In the genomic region with DNA sequence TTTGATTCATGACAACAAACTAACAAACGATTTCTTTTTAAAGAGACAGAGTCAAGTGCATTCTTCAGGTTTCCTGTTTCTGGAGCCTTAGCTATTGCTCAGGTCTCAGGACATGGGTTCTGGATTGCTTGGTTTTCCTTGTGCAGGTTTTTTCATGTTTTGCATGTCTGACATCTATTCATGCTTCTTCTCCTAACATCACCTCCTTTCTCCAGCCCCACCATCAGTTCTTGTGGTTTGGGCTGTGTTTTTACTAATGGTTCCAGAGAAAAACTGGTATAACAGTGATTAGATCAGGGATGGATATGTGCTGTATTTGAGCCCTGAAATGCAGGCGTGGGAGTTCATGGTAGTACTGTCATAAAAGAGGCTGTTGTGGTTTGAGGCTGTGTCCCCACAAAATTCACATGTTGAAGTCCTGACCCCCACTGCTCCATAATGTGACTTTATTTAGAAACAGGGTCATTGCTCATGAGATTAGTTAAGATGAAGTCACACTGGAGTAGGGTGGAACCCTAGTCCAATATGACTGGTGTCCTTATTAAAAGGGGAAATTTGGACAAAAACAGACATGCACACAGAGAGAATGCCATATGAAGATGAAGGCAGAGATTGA, we compare ENCODE assay signal across 26 cellular contexts.
DNase-seq lines count a peak whose midpoint lies in the region; ATAC-seq and TF ChIP-seq lines count a peak whose summit lies in the region.
"Had no signal": no experiment of that assay in that cellular context is flagged by ENCODE, and none has a peak within 500 bp of the region (broad histone marks: within the 10 kb centered on the region; RNA-seq: fewer than 3 reads in every experiment).

No MANE protein-coding gene starts in this region.

- no peak for TF ChIP-seq POLR2A in breast epithelium (IDR thresholded peaks at IDR 0.05)

- TF ChIP-seq CTCF in mammary epithelial cell (conservative IDR thresholded peaks at IDR 0.05 in 1 of 2, IDR thresholded peaks at IDR 0.05 in 1 of 2; ENCODE audit: extremely low read depth in 1 of 2, insufficient read depth in 1 of 2, low read depth in 1 of 2, low read length in 2 of 2): no peak
- TF ChIP-seq CTCF in breast epithelium (IDR thresholded peaks at IDR 0.05): no peak
- no peak for TF ChIP-seq CTCF in foreskin keratinocyte (conservative IDR thresholded peaks at IDR 0.05)

- in situ Hi-C loops in mammary epithelial cell (cut with MboI; ENCODE audit: low sequenced_read_pairs in 2 of 2): no loop called here

- H3K9ac ChIP-seq in mammary epithelial cell (ENCODE audit: insufficient read depth, low read length) (peak overlapping the region; percentile 68), skeletal muscle tissue (ENCODE audit: low read depth in 1 of 3, low read length in 3 of 3) (peak overlapping the region in 2 of 3 donors; percentile 46 to 60)
- H3K9ac ChIP-seq: BLaER1, KMS-11 had no signal

- intact Hi-C loops in mammary epithelial cell (cut with micrococcal nuclease) (no loop called here), breast epithelium (cut with DNase I; ENCODE audit: low total_unique reads) (loop anchor here (10.0 kb wide), 1 partner anchor 663 kb away; no protein-coding TSS in a partner anchor)

- H3K36me3 ChIP-seq in mammary epithelial cell (ENCODE audit: insufficient read depth, low read length) (no peaks in the 10 kb centered on the region), breast epithelium (no peaks in the 10 kb centered on the region), skeletal muscle tissue (ENCODE audit: control insufficient read depth in 3 of 3, insufficient read depth in 3 of 3, low read length in 3 of 3) (no peaks in the 10 kb centered on the region)
- H3K36me3 ChIP-seq: BLaER1 had no signal

- H3K9me3 ChIP-seq in mammary epithelial cell (replicated peaks; ENCODE audit: insufficient read depth, low read length): no peaks in the 10 kb centered on the region
- no peaks in the 10 kb centered on the region for H3K9me3 ChIP-seq in breast epithelium
- H3K9me3 ChIP-seq in skeletal muscle tissue (ENCODE audit: control insufficient read depth in 3 of 3, low read length in 3 of 3): no peaks in the 10 kb centered on the region
- H3K9me3 ChIP-seq: BLaER1 had no signal

- H3K79me2 ChIP-seq in mammary epithelial cell (ENCODE audit: insufficient read depth, low read length): no peaks in the 10 kb centered on the region

- no peaks in the 10 kb centered on the region for H3K4me1 Mint-ChIP-seq in naive thymus-derived CD8-positive, alpha-beta T cell

- ATAC-seq in foreskin keratinocyte: peak; percentile 24
- ATAC-seq in naive thymus-derived CD8-positive, alpha-beta T cell: no peak
- ATAC-seq in HG02759 (IDR thresholded peaks at IDR 0.05; ENCODE audit: unreplicated experiment): no peak
- ATAC-seq: PC-3 had no signal

- H3K9me3 Mint-ChIP-seq in naive thymus-derived CD8-positive, alpha-beta T cell: no peaks in the 10 kb centered on the region
- H3K9me3 Mint-ChIP-seq: CD4-positive, alpha-beta T cell; HFFc6 had no signal

- 90% methylated on average over 2 of the region's 2 CpGs for WGBS in mammary epithelial cell (ENCODE audit: low coverage, missing lambda C conversion rate)

- CTCF ChIA-PET in mammary epithelial cell (lab: Charles Lee; ENCODE audit: low non-redundant PET): no interaction called here

- POLR2A ChIA-PET in naive thymus-derived CD8-positive, alpha-beta T cell (lab: Charles Lee): no interaction called here

- peak overlapping the region; percentile 55 for H3K4me2 ChIP-seq in mammary epithelial cell (ENCODE audit: insufficient read depth, low read depth, low read length)
- H3K4me2 ChIP-seq: BLaER1, KMS-11 had no signal

- no peak overlapping the region for H3K4me3 Mint-ChIP-seq in naive thymus-derived CD8-positive, alpha-beta T cell
- H3K4me3 Mint-ChIP-seq: CD4-positive, alpha-beta T cell; HFFc6 had no signal

- H3K36me3 Mint-ChIP-seq in naive thymus-derived CD8-positive, alpha-beta T cell: no peaks in the 10 kb centered on the region

- dilution Hi-C loops in mammary epithelial cell (cut with HindIII; ENCODE audit: low sequenced_read_pairs): no loop called here

- H4K20me1 ChIP-seq in mammary epithelial cell (ENCODE audit: insufficient read depth, low read length): no peaks in the 10 kb centered on the region
- H4K20me1 ChIP-seq: BLaER1 had no signal

- peak overlapping the region; percentile 45 for H2AFZ ChIP-seq in mammary epithelial cell (ENCODE audit: low read depth, low read length)

- H3K4me1 ChIP-seq in mammary epithelial cell (ENCODE audit: insufficient read depth, low read length): peaks cover 58% of the 10 kb centered on the region
- no peaks in the 10 kb centered on the region for H3K4me1 ChIP-seq in breast epithelium
- peaks cover 15% of the 10 kb centered on the region for H3K4me1 ChIP-seq in foreskin keratinocyte
- H3K4me1 ChIP-seq in skeletal muscle tissue (ENCODE audit: control insufficient read depth in 3 of 3, insufficient read depth in 3 of 3, low read length in 3 of 3): peaks cover 0 to 5% (median 0%) of the 10 kb centered on the region in 3 donors
- H3K4me1 ChIP-seq: BLaER1 had no signal

- peaks cover 0 to 10% (median 6%) of the 10 kb centered on the region in 5 donors for H3K27me3 Mint-ChIP-seq in naive thymus-derived CD8-positive, alpha-beta T cell

- H3K27ac ChIP-seq in mammary epithelial cell (ENCODE audit: insufficient read depth, low read depth, low read length): peak overlapping the region; percentile 94
- no peak overlapping the region for H3K27ac ChIP-seq in breast epithelium
- H3K27ac ChIP-seq in foreskin keratinocyte: no peak overlapping the region
- H3K27ac ChIP-seq in skeletal muscle tissue (ENCODE audit: low read depth, low read length): peak overlapping the region; percentile 85
- H3K27ac ChIP-seq: 22Rv1, BLaER1, HL-60, KMS-11, SK-N-MC had no signal

- DNase-seq in mammary epithelial cell (peak; percentile 55), breast epithelium (ENCODE audit: low spot score in 2 of 2) (no peak), RPMI7951 (ENCODE audit: low read depth) (peak; percentile 28), foreskin keratinocyte (peak in 1 of 2 donors; percentile 60), medulla oblongata (ENCODE audit: extremely low spot score) (no peak)
- no peak for DNase-seq in naive thymus-derived CD8-positive, alpha-beta T cell
- DNase-seq: ACHN; CD4-positive, alpha-beta T cell; COR-L47; DMS79; HFFc6; NCI-H1417; NCI-H1694 treated with DMSO at 0.1 percent for 48 hours; NCI-H2081 treated with DMSO at 0.1 percent for 48 hours; NCI-H446; NCI-H526 treated with DMSO at 0.1 percent for 48 hours; PC-3; RPMI8226; SHP77 treated with DMSO at 0.1 percent for 48 hours had no signal

- no peak overlapping the region for H3K27ac Mint-ChIP-seq in naive thymus-derived CD8-positive, alpha-beta T cell
- H3K27ac Mint-ChIP-seq: CD4-positive, alpha-beta T cell; HFFc6 had no signal

- H3K4me3 ChIP-seq in mammary epithelial cell (replicated peaks in 1 of 3; ENCODE audit: insufficient read depth in 1 of 3, low read depth in 2 of 3, low read length in 3 of 3) (no peak overlapping the region), breast epithelium (no peak overlapping the region), skeletal muscle tissue (ENCODE audit: low read length in 3 of 3) (peak overlapping the region in 1 of 3 donors; percentile 42)
- H3K4me3 ChIP-seq: BLaER1, SK-N-MC had no signal

- no TSS peak for BruUV-seq in mammary epithelial cell (replicated peaks; lab: Mats Ljungman, UMichigan)

- no peaks in the 10 kb centered on the region for H3K27me3 ChIP-seq in mammary epithelial cell (ENCODE audit: insufficient read depth, low read length)
- H3K27me3 ChIP-seq in breast epithelium: no peaks in the 10 kb centered on the region
- no peaks in the 10 kb centered on the region for H3K27me3 ChIP-seq in foreskin keratinocyte
- no peaks in the 10 kb centered on the region for H3K27me3 ChIP-seq in skeletal muscle tissue (ENCODE audit: control insufficient read depth in 3 of 3, insufficient read depth in 3 of 3, low read length in 3 of 3)
- H3K27me3 ChIP-seq: BLaER1 had no signal

Comparison
In these comparisons a context has a peak if more than half of its experiments do, and no peak if none do; other contexts are left out.
1. DNase-seq: peak in mammary epithelial cell (single experiment) and RPMI7951 (single experiment); none in breast epithelium (0 of 2), naive thymus-derived CD8-positive, alpha-beta T cell (0 of 10) and medulla oblongata (single experiment).
2. H3K27ac ChIP-seq: peak in mammary epithelial cell (single experiment) and skeletal muscle tissue (single experiment); none in breast epithelium (0 of 2) and foreskin keratinocyte (single experiment).